Comparison of ENCODE assay signal across 8 cellular contexts in the genomic region with DNA sequence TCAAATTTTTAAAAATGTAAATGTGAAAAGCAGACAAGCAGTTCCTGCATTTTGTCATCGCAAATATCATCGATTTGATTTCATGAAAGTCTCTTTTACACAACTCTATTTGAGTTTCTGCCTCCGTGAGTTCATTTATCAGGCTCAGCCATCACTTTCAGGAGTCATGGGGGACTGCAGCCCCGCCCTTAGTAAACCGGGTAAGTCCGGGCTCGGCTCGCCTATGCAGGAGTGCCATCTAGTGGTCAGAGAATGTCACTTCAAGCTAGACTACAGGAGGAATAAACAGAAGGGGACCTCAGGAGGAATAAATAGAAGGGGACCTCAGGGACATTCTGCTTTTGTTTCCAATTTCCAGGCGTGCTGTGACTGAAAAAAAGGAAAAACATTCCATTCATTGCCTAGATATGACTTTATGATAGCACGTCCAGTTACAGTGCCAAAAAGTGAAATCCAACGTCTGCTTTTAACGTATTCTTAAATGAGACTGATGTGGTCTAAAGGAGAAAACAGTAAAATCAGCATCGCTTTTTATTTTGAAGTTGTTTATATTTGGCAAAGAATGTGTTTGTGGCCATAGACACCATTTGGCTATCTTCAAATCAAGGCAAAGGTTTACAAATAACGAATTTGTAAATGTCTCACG.
A peak's percentile ranks its signal among the peaks of the same experiment; 100 is the strongest.
DNase-seq lines count a peak whose midpoint lies in the region; ATAC-seq and TF ChIP-seq lines count a peak whose summit lies in the region.

No MANE protein-coding gene starts in this region.

- DNase-seq in NCI-H1105 (lab: John Stamatoyannopoulos, UW) (peak; percentile 60), T-helper 1 cell (peak; percentile 18 to 67 (median 37)), amniotic stem cell (lab: John Stamatoyannopoulos, UW) (peak; percentile 32), right cardiac atrium (peak; percentile 62 to 78 (median 71)), renal cortical epithelial cell (ENCODE audit: low read depth) (peak; percentile 52), NCI-H187 treated with DMSO at 0.1 percent for 48 hours (lab: John Stamatoyannopoulos, UW) (no peak)

- H3K27me3 ChIP-seq in right cardiac atrium (ENCODE audit: control insufficient read depth, insufficient read depth), result no peaks in the 10 kb centered on the region

- H3K9me3 ChIP-seq in right cardiac atrium (ENCODE audit: control insufficient read depth, low read length), result no peaks in the 10 kb centered on the region

- 15% methylated on average over 15 of the region's 15 CpGs for WGBS in right cardiac atrium

- intact Hi-C loops in right cardiac atrium (cut with DNase I), result loop anchor here in 1 of 4 donors (10.0 kb wide), 1 partner anchor 249 kb away; no protein-coding TSS in a partner anchor

- ATAC-seq in HG02610 (IDR thresholded peaks at IDR 0.05; ENCODE audit: unreplicated experiment) (peak; percentile 98), right cardiac atrium (peak; percentile 89 to 93)

- TF ChIP-seq CTCF in GM12874 (IDR thresholded peaks at IDR 0.05; ENCODE audit: insufficient read depth, low read depth, low read length), result peak; percentile 79

- H3K27ac ChIP-seq in right cardiac atrium (ENCODE audit: low read length), result no peak overlapping the region

- peak overlapping the region; percentile 50 for H3K4me3 ChIP-seq in right cardiac atrium (ENCODE audit: low read length)

- H3K4me1 ChIP-seq in right cardiac atrium (ENCODE audit: control insufficient read depth, insufficient read depth, low read length), result no peaks in the 10 kb centered on the region
